ENCODE assay signal across 8 cellular contexts in the genomic region with DNA sequence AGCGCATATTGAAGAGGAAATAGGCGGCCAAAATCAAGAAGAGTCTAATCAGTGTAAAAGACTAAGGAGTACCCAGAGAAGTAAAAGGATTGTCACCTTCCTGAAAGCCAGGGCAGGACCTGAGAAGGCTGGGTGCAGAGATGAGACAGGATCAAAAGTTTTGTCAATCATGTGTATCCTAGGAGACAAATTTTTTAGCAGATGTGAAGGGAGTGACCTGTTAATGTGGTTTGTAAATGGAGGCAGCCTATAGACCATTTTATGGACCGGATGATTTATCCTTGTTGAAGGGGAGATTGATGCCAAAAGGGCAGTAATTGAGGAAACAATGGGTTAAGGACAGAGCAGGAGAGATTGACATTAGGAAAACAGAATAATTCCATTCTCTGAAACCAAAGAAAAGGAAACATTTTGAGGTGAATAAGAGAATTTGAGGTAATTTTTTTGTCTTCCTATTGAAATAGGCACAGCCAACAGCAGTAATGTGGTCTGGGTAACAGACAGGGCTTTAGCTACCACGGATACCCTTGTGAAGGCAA. TPM values are rescaled to one million over a fixed set of nuclear protein-coding genes. Genes with fewer than 3 reads are reported as not detected.
DNase-seq lines count a peak whose midpoint lies in the region; ATAC-seq and TF ChIP-seq lines count a peak whose summit lies in the region.

No MANE protein-coding gene starts in this region.

- peaks cover 23% of the 10 kb centered on the region for H3K4me1 ChIP-seq in A673 (ENCODE audit: insufficient read depth, low read length, poor library complexity, severe bottlenecking)
- no peaks in the 10 kb centered on the region for H3K4me1 ChIP-seq in esophagus (ENCODE audit: control insufficient read depth in 2 of 2, insufficient read depth in 2 of 2, low read length in 1 of 2)
- H3K4me1 ChIP-seq in suprapubic skin = peaks cover 22% of the 10 kb centered on the region

- peak overlapping the region; percentile 88 for H3K4me3 ChIP-seq in A673 (ENCODE audit: low read depth, low read length, poor library complexity, severe bottlenecking)
- H3K4me3 ChIP-seq in esophagus (ENCODE audit: low read depth in 1 of 2, low read length in 2 of 2) = peak overlapping the region; percentile 74 to 96
- H3K4me3 ChIP-seq in suprapubic skin = peak overlapping the region; percentile 76

- POLR2A ChIA-PET in A673 (lab: Charles Lee; ENCODE audit: low non-redundant PET) = no interaction called here

- no peaks in the 10 kb centered on the region for H3K9me3 ChIP-seq in A673 (ENCODE audit: low read depth, low read length, poor library complexity, severe bottlenecking)
- H3K9me3 ChIP-seq in esophagus (ENCODE audit: control insufficient read depth in 2 of 2, insufficient read depth in 1 of 2, low read depth in 1 of 2, low read length in 1 of 2) = no peaks in the 10 kb centered on the region
- no peaks in the 10 kb centered on the region for H3K9me3 ChIP-seq in suprapubic skin

- peak; percentile 5 for ATAC-seq in GM19035 (IDR thresholded peaks at IDR 0.05; ENCODE audit: unreplicated experiment)
- ATAC-seq in esophagus mucosa = no peak
- ATAC-seq in HG03097 (IDR thresholded peaks at IDR 0.05; ENCODE audit: low FRiP score, unreplicated experiment) = no peak

- H3K27me3 ChIP-seq in A673 (replicated peaks; ENCODE audit: insufficient read depth, low read depth, low read length, poor library complexity) (no peaks in the 10 kb centered on the region), esophagus (ENCODE audit: control insufficient read depth in 1 of 2, insufficient read depth in 2 of 2, low read length in 2 of 2) (no peaks in the 10 kb centered on the region), suprapubic skin (no peaks in the 10 kb centered on the region)

- whole genome bisulfite sequencing in esophagus, 2 donors = 4 to 5% methylated on average over 4 of the region's 4 CpGs
- 2% methylated on average over 4 of the region's 4 CpGs for WGBS in suprapubic skin

- intact Hi-C loops in A673 (cut with micrococcal nuclease; ENCODE audit: unreplicated experiment) = no loop called here

- DNase-seq in A673 (ENCODE audit: low spot score) (peak; percentile 6), NCI-H748 treated with DMSO at 0.1 percent for 48 hours (lab: John Stamatoyannopoulos, UW) (peak; percentile 33), suprapubic skin (ENCODE audit: low spot score in 2 of 2) (no peak), NCI-H128 (lab: John Stamatoyannopoulos, UW; ENCODE audit: unreplicated experiment) (no peak)

- no peak for TF ChIP-seq POLR2A in suprapubic skin (IDR thresholded peaks at IDR 0.05)

- TF ChIP-seq EP300 in suprapubic skin (IDR thresholded peaks at IDR 0.05) = no peak

- H3K36me3 ChIP-seq in A673 (ENCODE audit: insufficient read depth, low read length, poor library complexity, severe bottlenecking) (peaks cover 40% of the 10 kb centered on the region), esophagus (ENCODE audit: control insufficient read depth in 2 of 2, insufficient read depth in 2 of 2, low read length in 1 of 2) (no peaks in the 10 kb centered on the region), suprapubic skin (no peaks in the 10 kb centered on the region)

- peak overlapping the region; percentile 99 for H3K27ac ChIP-seq in A673 (ENCODE audit: low read depth, low read length, poor library complexity, severe bottlenecking)
- no peak overlapping the region for H3K27ac ChIP-seq in esophagus (ENCODE audit: low read depth in 2 of 2, low read length in 1 of 2)
- no peak overlapping the region for H3K27ac ChIP-seq in suprapubic skin

- CTCF ChIA-PET in A673 (lab: Charles Lee) = no interaction called here

- TF ChIP-seq CTCF in A673 (conservative IDR thresholded peaks at IDR 0.05; ENCODE audit: low read depth, low read length) (no peak), suprapubic skin (IDR thresholded peaks at IDR 0.05) (no peak)

- BruUV-seq in A673 (replicated peaks; lab: Mats Ljungman, UMichigan) = TSS peak; percentile 77

RNA-seq across cellular contexts. Expression of a gene that starts 0.9 kb away (rescaled TPM):
- total RNA-seq in A673 (2021) = 72.6 and 73.5 TPM in 2 replicates
- polyA plus RNA-seq in esophagus = 1 to 10 TPM; 7.3 to 9.1 TPM
- total RNA-seq in suprapubic skin = 1 to 10 TPM; 1.1 to 2.7 (median 2.5) TPM
- total RNA-seq in esophagus mucosa = 9.7 TPM

RNA-seq across cellular contexts. Expression of a gene that starts 0.9 kb away (rescaled TPM):
- total RNA-seq in A673 (2021) (20.1 and 26.4 TPM in 2 replicates), suprapubic skin (10 to 100 TPM in 1 of 4 donors, 1 to 10 TPM in 3; 3.3 to 10.5 (median 4.9) TPM), esophagus mucosa (8.2 TPM)
- 1 to 10 TPM; 3.8 to 5.1 TPM for polyA plus RNA-seq in esophagus

Comparison
In these comparisons a context has a peak if more than half of its experiments do, and no peak if none do; other contexts are left out.
1. DNase-seq: peak in A673 (single experiment) and NCI-H748 treated with DMSO at 0.1 percent for 48 hours (single experiment); none in suprapubic skin (0 of 2) and NCI-H128 (single experiment).
2. Peak in every context shown above with its lines, with median percentiles within 50 percentile points of each other: H3K4me3 ChIP-seq.